Comparison of ENCODE assay signal across 10 cellular contexts in the genomic region with DNA sequence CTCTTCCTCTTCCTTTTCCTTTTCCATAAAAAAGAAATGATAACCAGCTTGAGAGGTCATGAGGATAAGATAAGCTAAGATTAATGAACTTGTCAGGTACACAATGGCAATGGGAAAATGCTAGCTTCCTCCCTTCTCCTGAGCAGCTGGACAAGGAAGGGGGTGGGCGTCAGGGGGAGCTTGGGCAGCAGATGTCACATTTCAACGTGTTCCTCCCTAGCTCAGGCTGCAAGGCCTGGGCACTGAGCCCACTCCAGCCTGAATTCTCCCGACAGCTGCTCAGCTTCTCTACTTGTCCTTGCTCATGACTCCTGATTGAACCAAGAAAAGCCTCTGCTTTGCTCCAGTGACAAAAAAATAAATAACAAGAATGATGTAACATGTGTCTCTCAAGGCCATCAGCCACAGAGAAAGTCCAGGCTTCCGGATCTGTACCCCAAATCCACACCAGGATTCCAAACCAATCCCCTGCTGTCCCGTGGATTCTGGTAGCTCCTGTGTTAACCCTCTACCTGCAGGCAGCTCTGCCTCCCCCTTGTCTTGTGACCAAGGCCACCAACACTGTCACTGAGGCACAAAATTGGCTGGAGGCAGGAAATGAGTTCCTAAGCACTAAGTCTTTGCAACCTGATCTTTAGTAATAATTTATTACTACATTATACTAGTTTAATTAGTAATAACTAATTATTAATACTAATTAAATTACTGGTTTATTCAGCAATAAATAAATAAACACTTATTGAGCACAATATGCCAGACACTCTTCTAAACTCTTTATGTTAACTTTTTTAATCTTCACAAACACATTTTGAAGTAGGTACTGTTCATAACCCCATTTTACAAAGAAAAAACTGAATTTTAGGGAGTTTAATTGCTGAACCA.
DNase-seq lines count a peak whose midpoint lies in the region; ATAC-seq and TF ChIP-seq lines count a peak whose summit lies in the region.
"Had no signal": no experiment of that assay in that cellular context is flagged by ENCODE, and none has a peak within 500 bp of the region (broad histone marks: within the 10 kb centered on the region; RNA-seq: fewer than 3 reads in every experiment).

No MANE protein-coding gene starts in this region.

- H3K36me3 ChIP-seq in heart right ventricle (no peaks in the 10 kb centered on the region), sigmoid colon (no peaks in the 10 kb centered on the region), prostate gland (no peaks in the 10 kb centered on the region)
- no peaks in the 10 kb centered on the region for H3K36me3 ChIP-seq in CD8-positive, alpha-beta memory T cell (ENCODE audit: insufficient read depth, low read length)
- H3K36me3 ChIP-seq: ascending aorta had no signal

- peaks cover 3 to 36% of the 10 kb centered on the region in 2 donors for H3K27me3 Mint-ChIP-seq in CD8-positive, alpha-beta memory T cell

- DNase-seq in HCEC 1CT (peak; percentile 56), SHP77 (lab: John Stamatoyannopoulos, UW) (peak; percentile 28 to 51), heart right ventricle (peak; percentile 66 to 75), sigmoid colon (peak; percentile 86), prostate gland (ENCODE audit: low spot score) (no peak), NAMALWA (ENCODE audit: low spot score) (no peak), RKO (ENCODE audit: low spot score) (no peak)
- no peak for DNase-seq in CD8-positive, alpha-beta memory T cell

- H3K9me3 ChIP-seq in heart right ventricle (no peaks in the 10 kb centered on the region), sigmoid colon (no peaks in the 10 kb centered on the region), prostate gland (no peaks in the 10 kb centered on the region)
- H3K9me3 ChIP-seq in CD8-positive, alpha-beta memory T cell (ENCODE audit: low read length): no peaks in the 10 kb centered on the region
- H3K9me3 ChIP-seq: ascending aorta had no signal

- H3K27ac Mint-ChIP-seq in CD8-positive, alpha-beta memory T cell: peak overlapping the region in 1 of 8 donors; percentile 34

- TF ChIP-seq CTCF in heart right ventricle (IDR thresholded peaks at IDR 0.05) (no peak), sigmoid colon (IDR thresholded peaks at IDR 0.05) (no peak), prostate gland (IDR thresholded peaks at IDR 0.05) (no peak)

- CTCF ChIA-PET in CD8-positive, alpha-beta memory T cell (lab: Charles Lee): no interaction called here

- no peaks in the 10 kb centered on the region for H3K27me3 ChIP-seq in heart right ventricle
- H3K27me3 ChIP-seq in sigmoid colon: no peaks in the 10 kb centered on the region
- no peaks in the 10 kb centered on the region for H3K27me3 ChIP-seq in CD8-positive, alpha-beta memory T cell (ENCODE audit: insufficient read depth, low read length, poor library complexity, severe bottlenecking)
- H3K27me3 ChIP-seq in prostate gland (replicated peaks; ENCODE audit: insufficient read depth): no peaks in the 10 kb centered on the region
- H3K27me3 ChIP-seq: ascending aorta had no signal

- no peaks in the 10 kb centered on the region for H3K36me3 Mint-ChIP-seq in CD8-positive, alpha-beta memory T cell

- H3K4me3 Mint-ChIP-seq in CD8-positive, alpha-beta memory T cell: no peak overlapping the region

- no peak overlapping the region for H3K4me3 ChIP-seq in heart right ventricle
- H3K4me3 ChIP-seq in sigmoid colon: no peak overlapping the region
- H3K4me3 ChIP-seq in CD8-positive, alpha-beta memory T cell (ENCODE audit: low read length): no peak overlapping the region
- H3K4me3 ChIP-seq in prostate gland: no peak overlapping the region
- H3K4me3 ChIP-seq: ascending aorta had no signal

- TF ChIP-seq POLR2A in sigmoid colon (IDR thresholded peaks at IDR 0.05) (no peak), prostate gland (IDR thresholded peaks at IDR 0.05) (no peak)

- H3K4me1 Mint-ChIP-seq in CD8-positive, alpha-beta memory T cell: no peaks in the 10 kb centered on the region

- no peak for TF ChIP-seq EP300 in sigmoid colon (IDR thresholded peaks at IDR 0.05)

- H3K27ac ChIP-seq in heart right ventricle (peak overlapping the region in 9 of 10 donors; percentile 14 to 67 (median 50)), sigmoid colon (peak overlapping the region in 3 of 4 donors; percentile 30 to 62 (median 53)), prostate gland (no peak overlapping the region)
- H3K27ac ChIP-seq in CD8-positive, alpha-beta memory T cell (ENCODE audit: low read depth, low read length): no peak overlapping the region
- H3K27ac ChIP-seq: ascending aorta, KMS-11 had no signal

- peak; percentile 62 to 84 (median 77) for ATAC-seq in heart right ventricle

- H3K4me1 ChIP-seq in heart right ventricle (peaks cover 0 to 55% (median 44%) of the 10 kb centered on the region in 9 donors), sigmoid colon (peaks cover 0 to 50% (median 43%) of the 10 kb centered on the region in 4 donors), prostate gland (replicated peaks) (no peaks in the 10 kb centered on the region)
- no peaks in the 10 kb centered on the region for H3K4me1 ChIP-seq in CD8-positive, alpha-beta memory T cell (ENCODE audit: insufficient read depth, low read length)

- WGBS in heart right ventricle, 2 donors: 13 to 17% methylated on average over 5 of the region's 5 CpGs
- WGBS in sigmoid colon, 2 donors: 39 to 40% methylated on average over 5 of the region's 5 CpGs
- WGBS in prostate gland: 12% methylated on average over 5 of the region's 5 CpGs

- intact Hi-C loops in heart right ventricle (cut with DNase I): no loop called here
- intact Hi-C loops in sigmoid colon (cut with DNase I): no loop called here
- intact Hi-C loops in prostate gland (cut with DNase I): no loop called here

- no peaks in the 10 kb centered on the region for H3K9me3 Mint-ChIP-seq in CD8-positive, alpha-beta memory T cell

- POLR2A ChIA-PET in CD8-positive, alpha-beta memory T cell (lab: Charles Lee): no interaction called here

Comparison
In these comparisons a context has a peak if more than half of its experiments do, and no peak if none do; other contexts are left out.
1. DNase-seq: peak in HCEC 1CT (single experiment), SHP77 (2 of 2), heart right ventricle (2 of 2) and sigmoid colon (single experiment); none in CD8-positive, alpha-beta memory T cell (0 of 5), prostate gland (single experiment), NAMALWA (single experiment) and RKO (single experiment).
2. H3K27ac ChIP-seq: peak in heart right ventricle (9 of 10) and sigmoid colon (3 of 4); none in CD8-positive, alpha-beta memory T cell (single experiment) and prostate gland (0 of 2).